20 cellular contexts compared by ENCODE assay signal in genomic region chr10:13959443-13960359, GRCh38.
A peak's percentile ranks its signal among the peaks of the same experiment; 100 is the strongest.
DNase-seq lines count a peak whose midpoint lies in the region; ATAC-seq and TF ChIP-seq lines count a peak whose summit lies in the region.
"Had no signal": no experiment of that assay in that cellular context is flagged by ENCODE, and none has a peak within 500 bp of the region (broad histone marks: within the 10 kb centered on the region; RNA-seq: fewer than 3 reads in every experiment).

No MANE protein-coding gene starts in this region.

- H3K79me1 ChIP-seq in neuronal stem cell (ENCODE audit: low read depth, low read length), result no peaks in the 10 kb centered on the region

- peak overlapping the region; percentile 52 for H3K27ac Mint-ChIP-seq in endodermal cell
- H3K27ac Mint-ChIP-seq: activated CD4-positive, alpha-beta memory T cell treated with anti-CD3 and anti-CD28 coated beads, Interleukin-2, amount 10 ng/mL, durations not matched to agents 7 days and 5 days; activated naive CD8-positive, alpha-beta T cell; activated T-cell treated with anti-CD3 and anti-CD28 coated beads, Interleukin-2, amount 50 U/mL, for 72 hours; type B pancreatic cell had no signal

- intact Hi-C loops in heart right ventricle (cut with DNase I) (loop anchor here in 3 of 10 donors (5.0 to 10.0 kb wide), 3 partner anchors 165 to 295 kb away; no protein-coding TSS in a partner anchor), Right ventricle myocardium inferior (cut with DNase I) (loop anchor here (5.0 kb wide), 1 partner anchor 172 kb away; no protein-coding TSS in a partner anchor), aorta (cut with DNase I) (loop anchor here in 1 of 2 donors (5.0 kb wide), 2 partner anchors 77 to 172 kb away; no protein-coding TSS in a partner anchor), PC-3 (cut with micrococcal nuclease) (no loop called here)

- peaks cover 17% of the 10 kb centered on the region for H3K4me1 Mint-ChIP-seq in endodermal cell
- H3K4me1 Mint-ChIP-seq: activated CD4-positive, alpha-beta memory T cell treated with anti-CD3 and anti-CD28 coated beads, Interleukin-2, amount 10 ng/mL, durations not matched to agents 7 days and 5 days; central memory CD8-positive, alpha-beta T cell had no signal

- peak in 5 of 8 donors; percentile 5 to 50 (median 37) for ATAC-seq in heart right ventricle
- no peak for ATAC-seq in Right ventricle myocardium inferior
- ATAC-seq in aorta (ENCODE audit: low FRiP score), result peak; percentile 30
- no peak for ATAC-seq in PC-3
- ATAC-seq: A549; activated T-cell treated with anti-CD3 and anti-CD28 coated beads, Interleukin-2, amount 50 U/mL, for 72 hours had no signal

- no peaks in the 10 kb centered on the region for H3F3A ChIP-seq in PC-3 (ENCODE audit: low read length, unreplicated experiment)

- H2BK120ac ChIP-seq in neuronal stem cell (ENCODE audit: low read depth, low read length), result no peak overlapping the region

- no peaks in the 10 kb centered on the region for H3K36me3 ChIP-seq in heart right ventricle
- no peaks in the 10 kb centered on the region for H3K36me3 ChIP-seq in endodermal cell (ENCODE audit: control insufficient read depth, insufficient read depth, low read length)
- H3K36me3 ChIP-seq in neuronal stem cell (replicated peaks in 1 of 2; ENCODE audit: control insufficient read depth in 2 of 2, insufficient read depth in 2 of 2, low read length in 2 of 2), result no peaks in the 10 kb centered on the region
- H3K36me3 ChIP-seq in aorta (ENCODE audit: control insufficient read depth in 1 of 2, insufficient read depth in 2 of 2, low read length in 1 of 2), result no peaks in the 10 kb centered on the region
- H3K36me3 ChIP-seq in PC-3 (ENCODE audit: low read depth, low read length), result no peaks in the 10 kb centered on the region
- H3K36me3 ChIP-seq: Peyer's patch had no signal

- H2BK5ac ChIP-seq in neuronal stem cell (ENCODE audit: low read length), result no peak overlapping the region

- no peak overlapping the region for H2AFZ ChIP-seq in neuronal stem cell (ENCODE audit: low read length)
- H2AFZ ChIP-seq in PC-3 (ENCODE audit: low read length), result no peak overlapping the region

- H3K27me3 ChIP-seq in heart right ventricle (no peaks in the 10 kb centered on the region), endodermal cell (ENCODE audit: control insufficient read depth, insufficient read depth, low read length, poor library complexity, severe bottlenecking) (no peaks in the 10 kb centered on the region), neuronal stem cell (ENCODE audit: control insufficient read depth in 3 of 3, insufficient read depth in 3 of 3, low read depth in 1 of 3, low read length in 3 of 3) (no peaks in the 10 kb centered on the region), aorta (ENCODE audit: control insufficient read depth in 1 of 2, insufficient read depth in 2 of 2, low read length in 1 of 2) (no peaks in the 10 kb centered on the region), PC-3 (ENCODE audit: low read length) (no peaks in the 10 kb centered on the region)
- H3K27me3 ChIP-seq: Peyer's patch had no signal

- no peak overlapping the region for H3K23ac ChIP-seq in neuronal stem cell (ENCODE audit: low read depth, low read length, poor library complexity)

- H3K9me3 ChIP-seq in heart right ventricle (no peaks in the 10 kb centered on the region), endodermal cell (ENCODE audit: control insufficient read depth, low read length) (peaks cover under 1% of the 10 kb centered on the region), neuronal stem cell (replicated peaks in 1 of 2; ENCODE audit: control insufficient read depth in 2 of 2, insufficient read depth in 1 of 2, low read depth in 1 of 2, low read length in 2 of 2) (peaks cover 0 to 1% of the 10 kb centered on the region in 2 donors), aorta (ENCODE audit: control insufficient read depth, low read length) (no peaks in the 10 kb centered on the region), PC-3 (ENCODE audit: low read length) (no peaks in the 10 kb centered on the region)
- H3K9me3 ChIP-seq: A549, Peyer's patch had no signal

- H2BK15ac ChIP-seq in neuronal stem cell (ENCODE audit: low read length), result peak overlapping the region; percentile 56

- H3K9me3 Mint-ChIP-seq in endodermal cell, result peaks cover under 1% of the 10 kb centered on the region
- H3K9me3 Mint-ChIP-seq: activated CD4-positive, alpha-beta memory T cell treated with anti-CD3 and anti-CD28 coated beads, Interleukin-2, amount 10 ng/mL, durations not matched to agents 7 days and 5 days; activated T-cell treated with anti-CD3 and anti-CD28 coated beads, Interleukin-2, amount 50 U/mL, for 72 hours; central memory CD8-positive, alpha-beta T cell; type B pancreatic cell had no signal

- no peaks in the 10 kb centered on the region for H3K36me3 Mint-ChIP-seq in endodermal cell (ENCODE audit: low read depth)
- H3K36me3 Mint-ChIP-seq: activated naive CD8-positive, alpha-beta T cell had no signal

- no TSS peak for BruUV-seq in PC-3 (replicated peaks; lab: Mats Ljungman, UMichigan)

- no peaks in the 10 kb centered on the region for H3K79me2 ChIP-seq in PC-3 (ENCODE audit: low read length)

- no peaks in the 10 kb centered on the region for H3K27me3 Mint-ChIP-seq in endodermal cell (ENCODE audit: insufficient read depth)
- H3K27me3 Mint-ChIP-seq: activated naive CD8-positive, alpha-beta T cell had no signal

- no peak overlapping the region for H4K91ac ChIP-seq in neuronal stem cell (ENCODE audit: low read depth, low read length, poor library complexity)

- no peak for DNase-seq in heart right ventricle
- no peak for DNase-seq in Right ventricle myocardium inferior (ENCODE audit: missing footprints)
- DNase-seq in endodermal cell, result peak; percentile 72
- DNase-seq in neuronal stem cell (ENCODE audit: low spot score), result no peak
- no peak for DNase-seq in aorta
- no peak for DNase-seq in COLO668 (lab: John Stamatoyannopoulos, UW; ENCODE audit: unreplicated experiment)
- no peak for DNase-seq in NCI-H526 (lab: John Stamatoyannopoulos, UW)
- no peak for DNase-seq in PC-3
- DNase-seq: activated CD4-positive, alpha-beta memory T cell treated with anti-CD3 and anti-CD28 coated beads, Interleukin-2, amount 10 ng/mL, durations not matched to agents 7 days and 5 days; activated T-cell treated with anti-CD3 and anti-CD28 coated beads, Interleukin-2, amount 50 U/mL, for 72 hours; DND-41; MV-4-11; NCI-H2081 treated with DMSO at 0.1 percent for 48 hours; NCI-H748 treated with DMSO at 0.1 percent for 48 hours; Peyer's patch had no signal

- H3K27ac ChIP-seq in heart right ventricle, result peak overlapping the region in 9 of 10 donors; percentile 18 to 74 (median 48)
- no peak overlapping the region for H3K27ac ChIP-seq in endodermal cell (ENCODE audit: low read depth, low read length)
- H3K27ac ChIP-seq in neuronal stem cell (replicated peaks; ENCODE audit: low read length), result no peak overlapping the region
- H3K27ac ChIP-seq in aorta (ENCODE audit: low read depth in 1 of 2, low read length in 2 of 2), result peak overlapping the region in 1 of 2 donors; percentile 73
- H3K27ac ChIP-seq in PC-3 (ENCODE audit: low read length), result no peak overlapping the region
- H3K27ac ChIP-seq: A549 had no signal

- POLR2A ChIA-PET in PC-3 (lab: Charles Lee; ENCODE audit: unreplicated experiment), result no interaction called here

- H3K9me2 ChIP-seq in PC-3 (replicated peaks; ENCODE audit: low read length), result no peaks in the 10 kb centered on the region

- no peak overlapping the region for H3K4me3 Mint-ChIP-seq in endodermal cell
- H3K4me3 Mint-ChIP-seq: activated CD4-positive, alpha-beta memory T cell treated with anti-CD3 and anti-CD28 coated beads, Interleukin-2, amount 10 ng/mL, durations not matched to agents 7 days and 5 days; activated naive CD8-positive, alpha-beta T cell; activated T-cell treated with anti-CD3 and anti-CD28 coated beads, Interleukin-2, amount 50 U/mL, for 72 hours; central memory CD8-positive, alpha-beta T cell; type B pancreatic cell had no signal

- peak overlapping the region in 5 of 10 donors; percentile 8 to 32 (median 22) for H3K4me3 ChIP-seq in heart right ventricle
- no peak overlapping the region for H3K4me3 ChIP-seq in endodermal cell (ENCODE audit: low read length)
- H3K4me3 ChIP-seq in neuronal stem cell (ENCODE audit: low read length in 2 of 2), result no peak overlapping the region
- H3K4me3 ChIP-seq in aorta (ENCODE audit: low read length in 2 of 2), result peak overlapping the region in 1 of 2 donors; percentile 50
- H3K4me3 ChIP-seq in PC-3 (ENCODE audit: low read length), result no peak overlapping the region
- H3K4me3 ChIP-seq: A549, skin epidermis had no signal

- TF ChIP-seq CTCF in heart right ventricle (IDR thresholded peaks at IDR 0.05) (no peak), endodermal cell (conservative IDR thresholded peaks at IDR 0.05) (no peak), PC-3 (conservative IDR thresholded peaks at IDR 0.05; ENCODE audit: low read depth, low read length) (no peak)

- 47 to 54% methylated on average over 18 of the region's 18 CpGs for WGBS in heart right ventricle, 2 donors
- 77 to 86% methylated on average over 15 to 18 of the region's 18 CpGs for WGBS in endodermal cell (ENCODE audit: insufficient coverage in 1 of 2, insufficient read length in 1 of 2), 2 experiments
- no CpG with 5 or more reads among the region's 18 CpGs for WGBS in neuronal stem cell (ENCODE audit: extremely low coverage in 2 of 2, insufficient read length in 2 of 2, insufficient replicate concordance in 1 of 2), 2 donors
- WGBS in aorta, 2 donors, result 5 to 10% methylated on average over 18 of the region's 18 CpGs

- H3K14ac ChIP-seq in neuronal stem cell (ENCODE audit: low read length), result peak overlapping the region; percentile 23

- CTCF ChIA-PET in PC-3 (lab: Charles Lee), result no interaction called here

- H2AK5ac ChIP-seq in neuronal stem cell (ENCODE audit: low read depth, low read length), result no peak overlapping the region

- H3K9ac ChIP-seq in endodermal cell (ENCODE audit: extremely low read depth, low read length, poor library complexity, severe bottlenecking) (no peak overlapping the region), neuronal stem cell (ENCODE audit: low read depth, low read length, poor library complexity) (no peak overlapping the region), PC-3 (ENCODE audit: low read length) (no peak overlapping the region)

- no peak overlapping the region for H4K8ac ChIP-seq in neuronal stem cell (ENCODE audit: low read depth, low read length)

- no peak overlapping the region for H3K4ac ChIP-seq in neuronal stem cell (ENCODE audit: low read length)

- no peak overlapping the region for H2BK12ac ChIP-seq in neuronal stem cell (ENCODE audit: low read length)

- no peaks in the 10 kb centered on the region for H4K20me1 ChIP-seq in PC-3 (ENCODE audit: low read length)

- peak overlapping the region; percentile 80 for H3K18ac ChIP-seq in neuronal stem cell (ENCODE audit: low read length)

- H3K4me2 ChIP-seq in neuronal stem cell (ENCODE audit: insufficient read depth, low read length, poor library complexity, severe bottlenecking) (no peak overlapping the region), PC-3 (ENCODE audit: low read length) (no peak overlapping the region)
- H3K4me2 ChIP-seq: A549 had no signal

- H3K4me1 ChIP-seq in heart right ventricle (peaks cover 0 to 31% (median 13%) of the 10 kb centered on the region in 9 donors), endodermal cell (ENCODE audit: control insufficient read depth, insufficient read depth, low read length) (peaks cover 9% of the 10 kb centered on the region), neuronal stem cell (ENCODE audit: control insufficient read depth in 2 of 2, insufficient read depth in 1 of 2, low read depth in 1 of 2, low read length in 2 of 2) (peaks cover 0 to 3% of the 10 kb centered on the region in 2 donors), aorta (ENCODE audit: control insufficient read depth in 1 of 2, insufficient read depth in 2 of 2, low read length in 2 of 2) (no peaks in the 10 kb centered on the region), PC-3 (ENCODE audit: insufficient read depth, low read length) (no peaks in the 10 kb centered on the region)
- H3K4me1 ChIP-seq: A549, Peyer's patch had no signal

Comparison
In these comparisons a context has a peak if more than half of its experiments do, and no peak if none do; other contexts are left out.
1. ATAC-seq: peak in heart right ventricle (5 of 8) and aorta (single experiment); none in Right ventricle myocardium inferior (single experiment) and PC-3 (single experiment).
2. H3K27ac ChIP-seq: peak in heart right ventricle (9 of 10); none in endodermal cell (single experiment), neuronal stem cell (single experiment) and PC-3 (single experiment).